ENCODE assay signal across 25 cellular contexts in genomic region chr14:92943855-92944570, GRCh38. TPM values are rescaled to one million over a fixed set of nuclear protein-coding genes. Genes with fewer than 3 reads are reported as not detected.
DNase-seq lines count a peak whose midpoint lies in the region; ATAC-seq and TF ChIP-seq lines count a peak whose summit lies in the region.
"Had no signal": no experiment of that assay in that cellular context is flagged by ENCODE, and none has a peak within 500 bp of the region (broad histone marks: within the 10 kb centered on the region; RNA-seq: fewer than 3 reads in every experiment).

No MANE protein-coding gene starts in this region.

- H3K27ac ChIP-seq in H9 (ENCODE audit: insufficient read length, low read depth, low read length) (no peak overlapping the region), ascending aorta (no peak overlapping the region), WERI-Rb-1 (no peak overlapping the region)
- H3K27ac ChIP-seq: 22Rv1 had no signal

- no peaks in the 10 kb centered on the region for H3K9me3 Mint-ChIP-seq in activated CD4-positive, alpha-beta T cell treated with anti-CD3 and anti-CD28 coated beads, Interleukin-2, amount 10 ng/mL, durations not matched to agents 7 days and 5 days
- no peaks in the 10 kb centered on the region for H3K9me3 Mint-ChIP-seq in activated CD4-positive, alpha-beta T cell treated with anti-CD3 and anti-CD28 coated beads for 36 hours (ENCODE audit: low read depth)
- H3K9me3 Mint-ChIP-seq in H9: no peaks in the 10 kb centered on the region
- no peaks in the 10 kb centered on the region for H3K9me3 Mint-ChIP-seq in endothelial cell (ENCODE audit: unreplicated experiment)
- H3K9me3 Mint-ChIP-seq in stimulated activated effector memory CD8-positive, alpha-beta T cell treated with anti-CD3 and anti-CD28 coated beads, Interleukin-12 subunit alpha, Interleukin-12 subunit beta, amount 100 ng/mL, for 72 hours: no peaks in the 10 kb centered on the region
- H3K9me3 Mint-ChIP-seq: CD4-positive, CD25-positive, alpha-beta regulatory T cell; GM23338; HFFc6 had no signal

- H4K91ac ChIP-seq in H9 (ENCODE audit: insufficient read length, low read depth, low read length): no peak overlapping the region

- no peak overlapping the region for H4K8ac ChIP-seq in H9 (replicated peaks; ENCODE audit: insufficient read length, low read depth, low read length)

- no peak overlapping the region for H3K4ac ChIP-seq in H9 (ENCODE audit: low read depth, low read length)

- H2BK15ac ChIP-seq in H9 (ENCODE audit: low read depth, low read length): no peak overlapping the region

- CTCF ChIA-PET in activated CD4-positive, alpha-beta T cell treated with anti-CD3 and anti-CD28 coated beads, Interleukin-2, amount 10 ng/mL, durations not matched to agents 7 days and 5 days (lab: Charles Lee): interaction anchor here (1.1 kb wide), 1 partner anchor 12 kb away, joined by 3 read pairs; no protein-coding TSS in a partner anchor
- CTCF ChIA-PET in activated CD4-positive, alpha-beta T cell treated with anti-CD3 and anti-CD28 coated beads for 36 hours (lab: Charles Lee): no interaction called here

- H3K4me1 Mint-ChIP-seq in activated CD4-positive, alpha-beta T cell treated with anti-CD3 and anti-CD28 coated beads, Interleukin-2, amount 10 ng/mL, durations not matched to agents 7 days and 5 days: no peaks in the 10 kb centered on the region
- no peaks in the 10 kb centered on the region for H3K4me1 Mint-ChIP-seq in activated CD4-positive, alpha-beta T cell treated with anti-CD3 and anti-CD28 coated beads for 36 hours
- H3K4me1 Mint-ChIP-seq in H9 (no peaks in the 10 kb centered on the region), endothelial cell (ENCODE audit: unreplicated experiment) (peaks cover 2% of the 10 kb centered on the region)
- no peaks in the 10 kb centered on the region for H3K4me1 Mint-ChIP-seq in stimulated activated effector memory CD8-positive, alpha-beta T cell treated with anti-CD3 and anti-CD28 coated beads, Interleukin-12 subunit alpha, Interleukin-12 subunit beta, amount 100 ng/mL, for 72 hours
- H3K4me1 Mint-ChIP-seq: GM23338 had no signal

- no peak overlapping the region for H3K23ac ChIP-seq in H9 (ENCODE audit: insufficient read length, low read depth, low read length)

- no peak overlapping the region for H3T11ph ChIP-seq in H9 (ENCODE audit: low read length)

- H2BK20ac ChIP-seq in H9 (ENCODE audit: low read depth, low read length, poor library complexity, severe bottlenecking): no peak overlapping the region

- intact Hi-C loops in activated CD4-positive, alpha-beta T cell treated with anti-CD3 and anti-CD28 coated beads for 36 hours (cut with DNase I, micrococcal nuclease): no loop called here
- intact Hi-C loops in ascending aorta (cut with DNase I): no loop called here

- no peak for ATAC-seq in activated CD4-positive, alpha-beta T cell treated with anti-CD3 and anti-CD28 coated beads for 36 hours
- no peak for ATAC-seq in stimulated activated effector memory CD8-positive, alpha-beta T cell treated with anti-CD3 and anti-CD28 coated beads, Interleukin-12 subunit alpha, Interleukin-12 subunit beta, amount 100 ng/mL, for 72 hours
- ATAC-seq: GM23338 had no signal

- no peak overlapping the region for H3K9ac ChIP-seq in H9 (ENCODE audit: extremely low read depth, insufficient read length, low read length)

- H2BK5ac ChIP-seq in H9 (ENCODE audit: insufficient read length, low read length): no peak overlapping the region

- no peak overlapping the region for H3K18ac ChIP-seq in H9 (ENCODE audit: insufficient read length, low read depth, low read length)

- H3K4me3 ChIP-seq in ascending aorta (no peak overlapping the region), WERI-Rb-1 (ENCODE audit: low read depth, low read length) (no peak overlapping the region)
- H3K4me3 ChIP-seq: GM23338, HAP-1, MG63 had no signal

- DNase-seq in activated CD4-positive, alpha-beta T cell treated with anti-CD3 and anti-CD28 coated beads, Interleukin-2, amount 10 ng/mL, durations not matched to agents 7 days and 5 days: no peak
- no peak for DNase-seq in activated CD4-positive, alpha-beta T cell treated with anti-CD3 and anti-CD28 coated beads for 36 hours
- DNase-seq in H9: no peak
- DNase-seq in endothelial cell (ENCODE audit: low spot score): no peak
- DNase-seq in stimulated activated effector memory CD8-positive, alpha-beta T cell treated with anti-CD3 and anti-CD28 coated beads, Interleukin-12 subunit alpha, Interleukin-12 subunit beta, amount 100 ng/mL, for 72 hours (ENCODE audit: low spot score in 2 of 2): no peak
- no peak for DNase-seq in ascending aorta (ENCODE audit: low spot score in 2 of 2)
- no peak for DNase-seq in WERI-Rb-1
- no peak for DNase-seq in NCI-H524 (lab: John Stamatoyannopoulos, UW)
- DNase-seq: ACHN; BE2C; CD4-positive, CD25-positive, alpha-beta regulatory T cell; DMS53; HFFc6; KG1; MG63; NCI-H1105 treated with DMSO at 0.1 percent for 48 hours; NCI-H146; NCI-H1930; NCI-H345; NCI-H510A treated with DMSO at 0.1 percent for 48 hours; NCI-H774 had no signal

- H3K4me3 Mint-ChIP-seq in activated CD4-positive, alpha-beta T cell treated with anti-CD3 and anti-CD28 coated beads, Interleukin-2, amount 10 ng/mL, durations not matched to agents 7 days and 5 days: no peak overlapping the region
- no peak overlapping the region for H3K4me3 Mint-ChIP-seq in activated CD4-positive, alpha-beta T cell treated with anti-CD3 and anti-CD28 coated beads for 36 hours
- no peak overlapping the region for H3K4me3 Mint-ChIP-seq in H9
- H3K4me3 Mint-ChIP-seq in endothelial cell (ENCODE audit: unreplicated experiment): peak overlapping the region; percentile 22
- H3K4me3 Mint-ChIP-seq in stimulated activated effector memory CD8-positive, alpha-beta T cell treated with anti-CD3 and anti-CD28 coated beads, Interleukin-12 subunit alpha, Interleukin-12 subunit beta, amount 100 ng/mL, for 72 hours: no peak overlapping the region
- H3K4me3 Mint-ChIP-seq: CD4-positive, CD25-positive, alpha-beta regulatory T cell; GM23338; HFFc6 had no signal

- H3K14ac ChIP-seq in H9 (ENCODE audit: insufficient read depth, low read length): no peak overlapping the region

- TF ChIP-seq CTCF in H9 (conservative IDR thresholded peaks at IDR 0.05) (no peak), endothelial cell (IDR thresholded peaks at IDR 0.05; ENCODE audit: unreplicated experiment) (no peak), ascending aorta (IDR thresholded peaks at IDR 0.05) (no peak), WERI-Rb-1 (IDR thresholded peaks at IDR 0.05; ENCODE audit: low read depth, low read length) (no peak)

- H2BK120ac ChIP-seq in H9 (ENCODE audit: low read depth, low read length, poor library complexity, severe bottlenecking): no peak overlapping the region

- H2AK5ac ChIP-seq in H9 (ENCODE audit: insufficient read length, low read length): no peak overlapping the region

- WGBS in H9 (ENCODE audit: extremely low coverage, insufficient read length, low lambda C conversion rate): no CpG with 5 or more reads among the region's 17 CpGs

- no peaks in the 10 kb centered on the region for H3K27me3 ChIP-seq in H9 (ENCODE audit: insufficient read depth, low read length)
- H3K27me3 ChIP-seq in ascending aorta: no peaks in the 10 kb centered on the region
- H3K27me3 ChIP-seq in WERI-Rb-1 (ENCODE audit: insufficient read depth, low read depth, severe bottlenecking): no peaks in the 10 kb centered on the region
- H3K27me3 ChIP-seq: BE2C, MG63 had no signal

- no peaks in the 10 kb centered on the region for H3K79me2 ChIP-seq in H9 (ENCODE audit: insufficient read depth, low read length)

- H3K9me3 ChIP-seq in H9 (ENCODE audit: control insufficient read depth, low read depth, low read length) (no peaks in the 10 kb centered on the region), ascending aorta (no peaks in the 10 kb centered on the region), WERI-Rb-1 (ENCODE audit: severe bottlenecking) (no peaks in the 10 kb centered on the region)
- H3K9me3 ChIP-seq: BE2C, HAP-1, MG63 had no signal

- no peaks in the 10 kb centered on the region for H4K20me1 ChIP-seq in H9 (ENCODE audit: control insufficient read depth, insufficient read depth, insufficient read length)

- H3K27me3 Mint-ChIP-seq in activated CD4-positive, alpha-beta T cell treated with anti-CD3 and anti-CD28 coated beads, Interleukin-2, amount 10 ng/mL, durations not matched to agents 7 days and 5 days: no peaks in the 10 kb centered on the region
- no peaks in the 10 kb centered on the region for H3K27me3 Mint-ChIP-seq in activated CD4-positive, alpha-beta T cell treated with anti-CD3 and anti-CD28 coated beads for 36 hours
- H3K27me3 Mint-ChIP-seq in H9 (ENCODE audit: low read depth): peaks cover 3% of the 10 kb centered on the region; the same call in 1 of the 2 replicates
- H3K27me3 Mint-ChIP-seq in endothelial cell (ENCODE audit: unreplicated experiment): peaks cover 14% of the 10 kb centered on the region
- H3K27me3 Mint-ChIP-seq: CD4-positive, CD25-positive, alpha-beta regulatory T cell had no signal

- no peaks in the 10 kb centered on the region for H3K79me1 ChIP-seq in H9 (ENCODE audit: insufficient read depth, low read depth, low read length, poor library complexity, severe bottlenecking)

- no peaks in the 10 kb centered on the region for H3K36me3 Mint-ChIP-seq in activated CD4-positive, alpha-beta T cell treated with anti-CD3 and anti-CD28 coated beads, Interleukin-2, amount 10 ng/mL, durations not matched to agents 7 days and 5 days (ENCODE audit: low read depth)
- peaks cover 2% of the 10 kb centered on the region for H3K36me3 Mint-ChIP-seq in activated CD4-positive, alpha-beta T cell treated with anti-CD3 and anti-CD28 coated beads for 36 hours (ENCODE audit: low read depth)
- H3K36me3 Mint-ChIP-seq in H9 (ENCODE audit: insufficient read depth in 1 of 3, low read depth in 3 of 3) (peaks cover 19 to 32% (median 20%) of the 10 kb centered on the region in 3 experiments), endothelial cell (ENCODE audit: low read depth, unreplicated experiment) (peaks cover 11% of the 10 kb centered on the region)
- peaks cover 54% of the 10 kb centered on the region for H3K36me3 Mint-ChIP-seq in stimulated activated effector memory CD8-positive, alpha-beta T cell treated with anti-CD3 and anti-CD28 coated beads, Interleukin-12 subunit alpha, Interleukin-12 subunit beta, amount 100 ng/mL, for 72 hours

- H2BK12ac ChIP-seq in H9 (ENCODE audit: insufficient read length, low read depth, low read length): no peak overlapping the region

- H3K36me3 ChIP-seq in ascending aorta: peaks cover 51 to 62% of the 10 kb centered on the region in 2 donors
- peaks cover 8% of the 10 kb centered on the region for H3K36me3 ChIP-seq in WERI-Rb-1
- H3K36me3 ChIP-seq: HAP-1 had no signal

- H3K4me2 ChIP-seq in H9 (ENCODE audit: insufficient read depth, insufficient read length, low read length): no peak overlapping the region
- H3K4me2 ChIP-seq: GM23338 had no signal

- no peak overlapping the region for H4K5ac ChIP-seq in H9 (ENCODE audit: insufficient read length, low read depth, low read length)

- H3K56ac ChIP-seq in H9 (ENCODE audit: insufficient read length, low read depth, low read length): no peak overlapping the region

- H3K23me2 ChIP-seq in H9 (ENCODE audit: insufficient read length, low read depth, low read length, poor library complexity, severe bottlenecking): no peaks in the 10 kb centered on the region

- POLR2A ChIA-PET in activated CD4-positive, alpha-beta T cell treated with anti-CD3 and anti-CD28 coated beads, Interleukin-2, amount 10 ng/mL, durations not matched to agents 7 days and 5 days (lab: Charles Lee): no interaction called here
- POLR2A ChIA-PET in activated CD4-positive, alpha-beta T cell treated with anti-CD3 and anti-CD28 coated beads for 36 hours (lab: Charles Lee): no interaction called here

- H2AFZ ChIP-seq in H9 (ENCODE audit: low read length): no peak overlapping the region
- H2AFZ ChIP-seq: GM23338 had no signal

- H3K4me1 ChIP-seq in H9 (ENCODE audit: insufficient read depth, low read length): no peaks in the 10 kb centered on the region
- H3K4me1 ChIP-seq in ascending aorta: no peaks in the 10 kb centered on the region
- H3K4me1 ChIP-seq: HAP-1 had no signal

- peak overlapping the region; percentile 70 for H3K27ac Mint-ChIP-seq in activated CD4-positive, alpha-beta T cell treated with anti-CD3 and anti-CD28 coated beads, Interleukin-2, amount 10 ng/mL, durations not matched to agents 7 days and 5 days
- no peak overlapping the region for H3K27ac Mint-ChIP-seq in activated CD4-positive, alpha-beta T cell treated with anti-CD3 and anti-CD28 coated beads for 36 hours
- H3K27ac Mint-ChIP-seq in H9 (peak overlapping the region; percentile 13 to 81 (median 27); a peak in 5 of 7 replicates), endothelial cell (ENCODE audit: unreplicated experiment) (no peak overlapping the region)
- H3K27ac Mint-ChIP-seq in stimulated activated effector memory CD8-positive, alpha-beta T cell treated with anti-CD3 and anti-CD28 coated beads, Interleukin-12 subunit alpha, Interleukin-12 subunit beta, amount 100 ng/mL, for 72 hours: peak overlapping the region; percentile 56
- H3K27ac Mint-ChIP-seq: GM23338, HFFc6 had no signal

RNA-seq across cellular contexts. Expression of gene CHGA, which starts 21.1 kb away (rescaled TPM):
- not detected for total RNA-seq in activated CD4-positive, alpha-beta T cell treated with anti-CD3 and anti-CD28 coated beads, Interleukin-2, amount 10 ng/mL, durations not matched to agents 7 days and 5 days
- total RNA-seq in activated CD4-positive, alpha-beta T cell treated with anti-CD3 and anti-CD28 coated beads for 36 hours: not detected
- 6.7 and 7.8 TPM in 2 replicates for total RNA-seq in H9 (2021)
- total RNA-seq in endothelial cell (ENCODE audit: unreplicated experiment): 0.67 TPM
- total RNA-seq in ascending aorta: 0.32 TPM
- total RNA-seq: CD4-positive, CD25-positive, alpha-beta regulatory T cell; Daoy; HFFc6 had no signal

Comparison
In these comparisons a context has a peak if more than half of its experiments do, and no peak if none do; other contexts are left out.
1. H3K27ac Mint-ChIP-seq: peak in activated CD4-positive, alpha-beta T cell treated with anti-CD3 and anti-CD28 coated beads, Interleukin-2, amount 10 ng/mL, durations not matched to agents 7 days and 5 days (single experiment), H9 (3 of 3) and stimulated activated effector memory CD8-positive, alpha-beta T cell treated with anti-CD3 and anti-CD28 coated beads, Interleukin-12 subunit alpha, Interleukin-12 subunit beta, amount 100 ng/mL, for 72 hours (single experiment); none in activated CD4-positive, alpha-beta T cell treated with anti-CD3 and anti-CD28 coated beads for 36 hours (single experiment) and endothelial cell (single experiment).